ENCODE assay signal across 8 cellular contexts in genomic region chr6:96521625-96522468, GRCh38. TPM values are rescaled to one million over a fixed set of nuclear protein-coding genes. Genes with fewer than 3 reads are reported as not detected.
DNase-seq lines count a peak whose midpoint lies in the region; ATAC-seq and TF ChIP-seq lines count a peak whose summit lies in the region.

Gene UFL1 (plus strand): TSS chr6:96521806. CDS start chr6:96521874, 68 bp downstream.

- WGBS in right lobe of liver (ENCODE audit: insufficient coverage, low coverage, low lambda C conversion rate, missing lambda C conversion rate), result under 1% methylated on average over 31 of the region's 64 CpGs

- POLR2A ChIA-PET in activated CD4-positive, alpha-beta memory T cell treated with anti-CD3 and anti-CD28 coated beads for 36 hours (lab: Charles Lee), result interaction anchor here (0.6 to 1.1 kb wide), 3 partner anchors 10 to 385 kb away, joined by 3 to 4 read pairs (median 3); partner anchors contain the start of gene GPR63

- DNase-seq in CD14-positive monocyte (ENCODE audit: low spot score) (peak; percentile 91), NCI-H82 (lab: John Stamatoyannopoulos, UW) (peak; percentile 96), right lobe of liver (peak; percentile 95 to 96 (median 96))
- peak; percentile 94 for DNase-seq in activated CD4-positive, alpha-beta memory T cell treated with anti-CD3 and anti-CD28 coated beads for 36 hours
- DNase-seq in stimulated activated CD4-positive, alpha-beta T cell treated with anti-CD3 and anti-CD28 coated beads, Interleukin-4, amount 100 ng/mL, for 4 hours, result peak; percentile 90 to 93

- H3K9me3 ChIP-seq in duodenal mucosa (ENCODE audit: control insufficient read depth in 1 of 2, low read length in 2 of 2), result no peaks in the 10 kb centered on the region
- no peaks in the 10 kb centered on the region for H3K9me3 ChIP-seq in right lobe of liver

- H3K27me3 ChIP-seq in duodenal mucosa (ENCODE audit: control insufficient read depth in 1 of 2, insufficient read depth in 2 of 2, low read length in 2 of 2) (no peaks in the 10 kb centered on the region), right lobe of liver (no peaks in the 10 kb centered on the region)

- peak within 1 kb of the TSS; percentile 96 to 98 for H3K9ac ChIP-seq in duodenal mucosa (ENCODE audit: low read depth in 1 of 2, low read length in 2 of 2)

- peaks cover 17% of the 10 kb centered on the region for H3K4me1 Mint-ChIP-seq in CD14-positive monocyte
- H3K4me1 Mint-ChIP-seq in activated CD4-positive, alpha-beta memory T cell treated with anti-CD3 and anti-CD28 coated beads for 36 hours (ENCODE audit: low read depth), result peaks cover 16% of the 10 kb centered on the region

- H3K9me3 Mint-ChIP-seq in CD14-positive monocyte, result no peaks in the 10 kb centered on the region
- no peaks in the 10 kb centered on the region for H3K9me3 Mint-ChIP-seq in activated CD4-positive, alpha-beta memory T cell treated with anti-CD3 and anti-CD28 coated beads for 36 hours

- peaks cover 13 to 16% of the 10 kb centered on the region in 2 donors for H3K36me3 Mint-ChIP-seq in CD14-positive monocyte
- peaks cover 8% of the 10 kb centered on the region for H3K36me3 Mint-ChIP-seq in activated CD4-positive, alpha-beta memory T cell treated with anti-CD3 and anti-CD28 coated beads for 36 hours

- TF ChIP-seq POLR2A in right lobe of liver (IDR thresholded peaks at IDR 0.05), result peak; percentile 92

- CTCF ChIA-PET in activated CD4-positive, alpha-beta memory T cell treated with anti-CD3 and anti-CD28 coated beads for 36 hours (lab: Charles Lee), result interaction anchor here (0.7 kb wide), 1 partner anchor 18 kb away, joined by 3 read pairs; no protein-coding TSS in a partner anchor

- H3K27ac ChIP-seq in duodenal mucosa (ENCODE audit: low read depth, low read length) (peak within 1 kb of the TSS; percentile 96), right lobe of liver (peak within 1 kb of the TSS; percentile 96 to 99 (median 97))

- peak within 1 kb of the TSS; percentile 97 to 98 for H3K4me3 Mint-ChIP-seq in CD14-positive monocyte
- H3K4me3 Mint-ChIP-seq in activated CD4-positive, alpha-beta memory T cell treated with anti-CD3 and anti-CD28 coated beads for 36 hours, result peak within 1 kb of the TSS; percentile 98

- H3K36me3 ChIP-seq in duodenal mucosa (ENCODE audit: control insufficient read depth in 1 of 2, insufficient read depth in 2 of 2, low read length in 2 of 2) (peaks cover 5 to 11% of the 10 kb centered on the region in 2 donors), right lobe of liver (peaks cover 0 to 18% (median 1%) of the 10 kb centered on the region in 4 donors)

- H3K27ac Mint-ChIP-seq in CD14-positive monocyte, result peak within 1 kb of the TSS; percentile 99 to 100 (median 100)
- H3K27ac Mint-ChIP-seq in activated CD4-positive, alpha-beta memory T cell treated with anti-CD3 and anti-CD28 coated beads for 36 hours, result peak within 1 kb of the TSS; percentile 99

- intact Hi-C loops in CD14-positive monocyte (cut with micrococcal nuclease), result loop anchor here in 1 of 2 donors (5.0 kb wide), 1 partner anchor 375 kb away; the partner anchor contains the start of gene NDUFAF4
- intact Hi-C loops in activated CD4-positive, alpha-beta memory T cell treated with anti-CD3 and anti-CD28 coated beads for 36 hours (cut with micrococcal nuclease), result loop anchor here (1.0 to 10.0 kb wide), 9 partner anchors 55 to 1090 kb away; partner anchors contain the start of genes GPR63, KLHL32, MANEA and MMS22L
- intact Hi-C loops in right lobe of liver (cut with DNase I), result no loop called here

- H3K27me3 Mint-ChIP-seq in CD14-positive monocyte (ENCODE audit: low read depth in 3 of 3), result no peaks in the 10 kb centered on the region
- H3K27me3 Mint-ChIP-seq in activated CD4-positive, alpha-beta memory T cell treated with anti-CD3 and anti-CD28 coated beads for 36 hours, result no peaks in the 10 kb centered on the region

- peak within 1 kb of the TSS; percentile 89 to 93 for H3K4me3 ChIP-seq in duodenal mucosa (ENCODE audit: low read depth in 1 of 2, low read length in 2 of 2)
- H3K4me3 ChIP-seq in right lobe of liver, result peak within 1 kb of the TSS; percentile 85 to 88 (median 86)

- peak; percentile 99 for ATAC-seq in GM19397 (IDR thresholded peaks at IDR 0.05; ENCODE audit: unreplicated experiment)
- ATAC-seq in HG03571 (IDR thresholded peaks at IDR 0.05; ENCODE audit: unreplicated experiment), result peak; percentile 97
- peak; percentile 99 for ATAC-seq in right lobe of liver

- peaks cover 16% of the 10 kb centered on the region in 2 donors for H3K4me1 ChIP-seq in duodenal mucosa (ENCODE audit: control insufficient read depth in 1 of 2, insufficient read depth in 2 of 2, low read length in 2 of 2)
- peaks cover 0 to 8% (median 4%) of the 10 kb centered on the region in 4 donors for H3K4me1 ChIP-seq in right lobe of liver

- no peak for TF ChIP-seq CTCF in CD14-positive monocyte (IDR thresholded peaks at IDR 0.05)
- TF ChIP-seq CTCF in right lobe of liver (IDR thresholded peaks at IDR 0.05), result peak in 2 of 4 donors; percentile 10 to 23

RNA-seq across cellular contexts. Expression of gene UFL1, which starts in this region (rescaled TPM):
- 10 to 100 TPM; 12.6 to 16.3 TPM for polyA plus RNA-seq in CD14-positive monocyte
- total RNA-seq in activated CD4-positive, alpha-beta memory T cell treated with anti-CD3 and anti-CD28 coated beads for 36 hours, result 10 to 100 TPM; 28.8 to 29.7 TPM
- total RNA-seq in right lobe of liver, result 10 to 100 TPM; 15.1 to 17.5 (median 15.9) TPM

Comparison
In these comparisons a context has a peak if more than half of its experiments do, and no peak if none do; other contexts are left out.
1. Peak in every context shown above with its lines: DNase-seq, ATAC-seq, H3K4me3 ChIP-seq and H3K27ac ChIP-seq.